ENCODE assay signal across 8 cellular contexts in the genomic region with DNA sequence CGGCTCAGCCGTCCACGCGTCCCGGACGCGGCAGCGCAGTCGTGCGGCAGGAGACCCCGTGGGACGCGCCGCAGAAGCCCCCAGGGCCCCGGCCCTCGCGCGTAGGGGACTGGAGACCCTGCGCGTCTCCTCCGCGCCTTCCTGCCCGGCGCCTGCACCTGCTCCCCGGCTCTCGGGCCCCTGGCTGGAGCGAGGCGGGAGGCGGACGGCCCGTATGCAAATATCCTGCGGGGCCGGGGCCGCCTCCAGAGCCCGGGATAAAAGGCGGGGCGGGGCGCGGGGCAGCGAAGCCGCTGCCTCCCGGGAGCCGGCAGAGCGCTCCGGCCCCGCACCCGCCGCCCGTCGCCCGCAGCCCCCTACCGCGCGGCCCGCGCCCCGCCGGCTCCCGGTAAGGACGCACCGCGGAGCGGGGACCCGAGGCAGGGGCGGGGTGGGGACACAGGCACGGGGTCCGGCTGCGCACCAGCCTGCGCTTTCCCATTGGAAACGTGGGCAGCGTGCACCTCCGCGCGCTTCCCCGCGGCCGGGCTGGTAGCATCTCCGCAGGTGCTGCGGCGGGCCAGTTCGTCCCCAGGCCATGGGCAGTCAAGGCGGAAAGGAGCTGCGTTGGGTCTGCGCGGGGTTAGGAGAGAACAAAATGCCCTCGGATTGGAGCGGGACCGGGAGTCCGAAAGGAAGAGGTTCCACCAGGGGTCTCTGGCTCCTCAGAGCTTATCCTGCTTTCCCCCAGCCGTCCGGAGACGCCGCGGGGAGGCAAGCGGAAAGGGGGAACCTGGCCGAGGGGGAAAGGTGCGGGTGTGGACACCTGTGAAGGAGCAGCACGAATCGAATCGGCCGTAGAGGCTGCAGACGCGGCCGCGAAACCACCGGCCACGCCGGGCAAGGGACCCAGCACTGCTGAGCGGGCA.
DNase-seq lines count a peak whose midpoint lies in the region; ATAC-seq and TF ChIP-seq lines count a peak whose summit lies in the region.

A gene with protein sequence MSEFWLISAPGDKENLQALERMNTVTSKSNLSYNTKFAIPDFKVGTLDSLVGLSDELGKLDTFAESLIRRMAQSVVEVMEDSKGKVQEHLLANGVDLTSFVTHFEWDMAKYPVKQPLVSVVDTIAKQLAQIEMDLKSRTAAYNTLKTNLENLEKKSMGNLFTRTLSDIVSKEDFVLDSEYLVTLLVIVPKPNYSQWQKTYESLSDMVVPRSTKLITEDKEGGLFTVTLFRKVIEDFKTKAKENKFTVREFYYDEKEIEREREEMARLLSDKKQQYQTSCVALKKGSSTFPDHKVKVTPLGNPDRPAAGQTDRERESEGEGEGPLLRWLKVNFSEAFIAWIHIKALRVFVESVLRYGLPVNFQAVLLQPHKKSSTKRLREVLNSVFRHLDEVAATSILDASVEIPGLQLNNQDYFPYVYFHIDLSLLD (plus strand): TSS at position 287 of the 908 bp plus-strand sequence. CDS start 1,220 bp downstream, outside the sequence.

- peak; percentile 31 for DNase-seq in activated CD4-positive, CD25-positive, alpha-beta regulatory T cell treated with anti-CD3 and anti-CD28 coated beads, Interleukin-2, amount 50 U/mL, for 72 hours
- no peak for DNase-seq in activated CD4-positive, CD25-positive, alpha-beta regulatory T cell (lab: John Stamatoyannopoulos, UW)
- DNase-seq in NCI-H2196 (lab: John Stamatoyannopoulos, UW; ENCODE audit: unreplicated experiment) (peak; percentile 48), coronary artery (ENCODE audit: low spot score) (no peak), OCI-M2 (lab: John Stamatoyannopoulos, UW; ENCODE audit: unreplicated experiment) (no peak), OCI-M1 (lab: John Stamatoyannopoulos, UW) (no peak)

- H3K27me3 ChIP-seq in mucosa of rectum (ENCODE audit: control insufficient read depth in 2 of 2, insufficient read depth in 2 of 2, low read length in 2 of 2), result peaks cover 28 to 33% of the 10 kb centered on the region in 2 donors

- H3K4me1 ChIP-seq in mucosa of rectum (ENCODE audit: control insufficient read depth in 2 of 2, insufficient read depth in 2 of 2, low read length in 2 of 2), result peaks cover 3 to 12% of the 10 kb centered on the region in 2 donors

- H3K9me3 ChIP-seq in mucosa of rectum (ENCODE audit: control insufficient read depth in 2 of 2, low read length in 2 of 2), result no peaks in the 10 kb centered on the region

- no peaks in the 10 kb centered on the region for H3K36me3 ChIP-seq in mucosa of rectum (ENCODE audit: control insufficient read depth in 2 of 2, insufficient read depth in 2 of 2, low read length in 2 of 2)

- ATAC-seq in GM21723 (IDR thresholded peaks at IDR 0.05; ENCODE audit: unreplicated experiment), result peak; percentile 72

- H3K4me3 ChIP-seq in coronary artery, result peak within 1 kb of the TSS; percentile 67
- H3K4me3 ChIP-seq in mucosa of rectum (ENCODE audit: low read length in 2 of 2), result peak within 1 kb of the TSS; percentile 61 to 67

- H3K9ac ChIP-seq in mucosa of rectum (ENCODE audit: low read depth in 1 of 2, low read length in 2 of 2), result peak within 1 kb of the TSS in 1 of 2 donors; percentile 37

- TF ChIP-seq CTCF in coronary artery (IDR thresholded peaks at IDR 0.05), result no peak

- H3K27ac ChIP-seq in coronary artery, result no peak within 1 kb of the TSS
- H3K27ac ChIP-seq in mucosa of rectum (ENCODE audit: low read depth in 2 of 2, low read length in 2 of 2), result no peak within 1 kb of the TSS

Comparison
In these comparisons a context has a peak if more than half of its experiments do, and no peak if none do; other contexts are left out.
1. DNase-seq: peak in activated CD4-positive, CD25-positive, alpha-beta regulatory T cell treated with anti-CD3 and anti-CD28 coated beads, Interleukin-2, amount 50 U/mL, for 72 hours (single experiment) and NCI-H2196 (single experiment); none in activated CD4-positive, CD25-positive, alpha-beta regulatory T cell (0 of 4), coronary artery (single experiment), OCI-M2 (single experiment) and OCI-M1 (single experiment).